25 cellular contexts compared by ENCODE assay signal in genomic region chr5:173311818-173312585, GRCh38. TPM values are rescaled to one million over a fixed set of nuclear protein-coding genes. Genes with fewer than 3 reads are reported as not detected.
"Had no signal": no experiment of that assay in that cellular context is flagged by ENCODE, and none has a peak within 500 bp of the region (broad histone marks: within the 10 kb centered on the region; RNA-seq: fewer than 3 reads in every experiment).

No MANE protein-coding gene starts in this region.

- H3K9me3 ChIP-seq: testis, uterus had no signal

- ATAC-seq: activated CD4-positive, alpha-beta T cell treated with anti-CD3 and anti-CD28 coated beads for 36 hours; mucosa of descending colon; stimulated activated naive B cell treated with anti-CD40 and anti-IgM and Interleukin-4, amounts not matched to agents 10 μg/mL and 1 μg/mL and 100 μg/mL, for 72 hours; T-helper 17 cell had no signal

- H3K27ac Mint-ChIP-seq: activated B cell treated with CpG ODN at 0.5 μM for 24 hours; activated CD4-positive, alpha-beta T cell treated with anti-CD3 and anti-CD28 coated beads for 36 hours; activated naive CD4-positive, alpha-beta T cell treated with anti-CD3 and anti-CD28 coated beads for 36 hours; activated naive CD8-positive, alpha-beta T cell treated with anti-CD3 and anti-CD28 coated beads, Interleukin-2, amount 10 ng/mL, durations not matched to agents 7 days and 5 days; endodermal cell; stimulated activated naive B cell treated with anti-CD40 and anti-IgM and Interleukin-4, amounts not matched to agents 10 μg/mL and 1 μg/mL and 100 μg/mL, for 72 hours; T-helper 17 cell had no signal

- DNase-seq: activated B cell treated with CpG ODN at 0.5 μM for 24 hours; activated CD4-positive, alpha-beta T cell treated with anti-CD3 and anti-CD28 coated beads for 36 hours; activated CD4-positive, alpha-beta T cell treated with anti-CD3 and anti-CD28 coated beads, Interleukin-2, amount 50 U/mL, for 4 hours; activated naive CD4-positive, alpha-beta T cell treated with anti-CD3 and anti-CD28 coated beads for 36 hours; activated naive CD8-positive, alpha-beta T cell treated with anti-CD3 and anti-CD28 coated beads, Interleukin-2, amount 10 ng/mL, durations not matched to agents 7 days and 5 days; activated T-cell treated with anti-CD3 and anti-CD28 coated beads, Interleukin-2, amount 50 U/mL, for 48 hours; amniotic stem cell; cerebellar nuclear complex; cortex of kidney; endodermal cell; heart right ventricle; islet precursor cell; left cardiac atrium; mucosa of descending colon; stimulated activated CD4-positive, alpha-beta T cell treated with anti-CD3 and anti-CD28 coated beads, Interleukin-2, amount 100 ng/mL, for 48 hours; stimulated activated CD8-positive, alpha-beta memory T cell treated with anti-CD3 and anti-CD28 coated beads, Interleukin-4, amount 100 ng/mL, for 48 hours; stimulated activated naive B cell treated with anti-CD40 and anti-IgM and Interleukin-4, amounts not matched to agents 10 μg/mL and 1 μg/mL and 100 μg/mL, for 72 hours; T-helper 17 cell; testis; trophoblast cell; uterus had no signal

- H3K9ac ChIP-seq: parathyroid adenoma had no signal

- H2AFZ ChIP-seq: parathyroid adenoma had no signal

- H3K36me3 Mint-ChIP-seq: stimulated activated naive B cell treated with anti-CD40 and anti-IgM and Interleukin-4, amounts not matched to agents 10 μg/mL and 1 μg/mL and 100 μg/mL, for 72 hours had no signal

- H3K9me3 Mint-ChIP-seq: activated naive CD8-positive, alpha-beta T cell treated with anti-CD3 and anti-CD28 coated beads, Interleukin-2, amount 10 ng/mL, durations not matched to agents 7 days and 5 days had no signal

- H3K4me3 Mint-ChIP-seq: activated B cell treated with CpG ODN at 0.5 μM for 24 hours; activated CD4-positive, alpha-beta T cell treated with anti-CD3 and anti-CD28 coated beads for 36 hours; activated naive CD4-positive, alpha-beta T cell treated with anti-CD3 and anti-CD28 coated beads for 36 hours; activated naive CD8-positive, alpha-beta T cell treated with anti-CD3 and anti-CD28 coated beads, Interleukin-2, amount 10 ng/mL, durations not matched to agents 7 days and 5 days; endodermal cell; neural crest cell; stimulated activated naive B cell treated with anti-CD40 and anti-IgM and Interleukin-4, amounts not matched to agents 10 μg/mL and 1 μg/mL and 100 μg/mL, for 72 hours; T-helper 17 cell had no signal

- H3K36me3 ChIP-seq: heart right ventricle, uterus had no signal

- H3K4me3 ChIP-seq: heart right ventricle, mucosa of descending colon, smooth muscle cell, testis, uterus had no signal

- H3K27me3 ChIP-seq: testis, uterus had no signal

- H3K4me1 Mint-ChIP-seq: activated B cell treated with CpG ODN at 0.5 μM for 24 hours; activated CD4-positive, alpha-beta T cell treated with anti-CD3 and anti-CD28 coated beads for 36 hours; stimulated activated naive B cell treated with anti-CD40 and anti-IgM and Interleukin-4, amounts not matched to agents 10 μg/mL and 1 μg/mL and 100 μg/mL, for 72 hours; T-helper 17 cell had no signal

- H3K27ac ChIP-seq: epithelial cell of prostate, parathyroid adenoma had no signal

- H3K4me2 ChIP-seq: smooth muscle cell had no signal

RNA-seq across cellular contexts. Expression of gene STC2, which starts 16.2 kb away (rescaled TPM):
- total RNA-seq: T-helper 17 cell had no signal
